8 cellular contexts compared by ENCODE assay signal in the genomic region with DNA sequence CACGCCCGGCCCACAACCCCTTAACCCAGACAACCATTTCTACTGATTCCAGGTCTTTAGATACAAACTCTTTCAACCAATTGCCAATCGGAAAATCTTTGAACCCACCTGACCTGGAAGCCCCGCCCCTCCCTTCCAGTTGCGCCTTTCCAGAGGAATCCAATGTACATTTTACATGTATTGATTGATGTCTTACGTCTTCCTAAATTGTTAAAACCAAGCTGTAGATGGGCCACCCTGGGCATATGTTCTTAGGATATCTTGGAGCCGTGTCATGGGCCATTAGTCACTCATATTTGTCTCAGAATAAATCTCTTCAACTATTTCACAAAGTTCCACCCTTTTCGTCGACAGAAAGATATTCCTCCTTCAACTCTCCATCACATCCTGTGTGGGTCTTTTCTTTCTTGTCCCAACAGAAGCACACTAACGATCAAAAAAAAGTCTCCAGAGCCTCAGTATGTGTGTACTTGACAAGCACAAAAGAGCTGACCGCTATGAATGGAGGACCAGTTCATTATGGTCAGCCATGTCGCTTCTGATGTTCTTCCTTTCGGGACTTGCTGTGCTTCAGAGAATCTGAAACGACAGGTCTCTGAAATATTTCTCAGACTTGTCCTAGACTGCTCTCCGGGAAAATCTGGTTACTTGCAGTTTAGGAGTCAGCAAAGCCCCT. TPM values are rescaled to one million over a fixed set of nuclear protein-coding genes. Genes with fewer than 3 reads are reported as not detected.
DNase-seq lines count a peak whose midpoint lies in the region; ATAC-seq, FAIRE-seq and TF ChIP-seq lines count a peak whose summit lies in the region.

No MANE protein-coding gene starts in this region.

- FAIRE-seq in GM12891 (lab: Jason Lieb, UNC): no peak

- no peak overlapping the region for H2BK12ac ChIP-seq in mesenchymal stem cell (ENCODE audit: low read length in 2 of 2)

- H2BK15ac ChIP-seq in mesenchymal stem cell (ENCODE audit: low read depth, poor library complexity, severe bottlenecking): no peak overlapping the region

- H3K9ac ChIP-seq in mesenchymal stem cell (ENCODE audit: low read length): peak overlapping the region; percentile 83

- no peaks in the 10 kb centered on the region for H3K27me3 ChIP-seq in mesenchymal stem cell (ENCODE audit: control insufficient read depth in 1 of 2, insufficient read depth in 1 of 2, low read length in 2 of 2)

- peaks cover 26% of the 10 kb centered on the region for H3K36me3 Mint-ChIP-seq in activated naive CD4-positive, alpha-beta T cell treated with anti-CD3 and anti-CD28 coated beads, Interleukin-2, amount 50 U/mL, for 24 hours
- H3K36me3 Mint-ChIP-seq in brain: peaks cover 46% of the 10 kb centered on the region

- H3K27ac ChIP-seq in mesenchymal stem cell (ENCODE audit: low read length, poor library complexity, severe bottlenecking): peak overlapping the region; percentile 28

- no peaks in the 10 kb centered on the region for H3K9me3 ChIP-seq in mesenchymal stem cell (ENCODE audit: control insufficient read depth, low read length)

- 39% methylated on average over 15 of the region's 15 CpGs for WGBS in mesenchymal stem cell

- H3K27ac Mint-ChIP-seq in activated naive CD4-positive, alpha-beta T cell treated with anti-CD3 and anti-CD28 coated beads, Interleukin-2, amount 50 U/mL, for 24 hours: peak overlapping the region; percentile 99
- H3K27ac Mint-ChIP-seq in brain: peak overlapping the region; percentile 93 to 99 (median 96)

- H3K4me3 Mint-ChIP-seq in activated naive CD4-positive, alpha-beta T cell treated with anti-CD3 and anti-CD28 coated beads, Interleukin-2, amount 50 U/mL, for 24 hours: peak overlapping the region; percentile 93
- H3K4me3 Mint-ChIP-seq in brain: peak overlapping the region; percentile 93 to 99 (median 95)

- no peak for TF ChIP-seq POLR2A in GM12891 (IDR thresholded peaks at IDR 0.05; ENCODE audit: low read depth, low read length)

- H3K4me1 ChIP-seq in mesenchymal stem cell (ENCODE audit: control insufficient read depth, insufficient read depth, low read depth, low read length): peaks cover 2% of the 10 kb centered on the region

- no peak overlapping the region for H3K14ac ChIP-seq in mesenchymal stem cell (ENCODE audit: low read length in 2 of 2)

- no peak overlapping the region for H4K91ac ChIP-seq in mesenchymal stem cell (ENCODE audit: low read length)

- DNase-seq in activated naive CD4-positive, alpha-beta T cell treated with Interleukin-2 at 50 U/mL for 16 hours: no peak
- DNase-seq in mesenchymal stem cell (no peak), GM12891 (ENCODE audit: insufficient read length, low spot score) (no peak), NCI-H1417 (lab: John Stamatoyannopoulos, UW) (no peak)

- H4K8ac ChIP-seq in mesenchymal stem cell (ENCODE audit: low read length): peak overlapping the region; percentile 27

- peaks cover 18% of the 10 kb centered on the region for H3K79me1 ChIP-seq in mesenchymal stem cell (replicated peaks; ENCODE audit: low read length, poor library complexity, severe bottlenecking)

- no peak overlapping the region for H2AFZ ChIP-seq in mesenchymal stem cell (ENCODE audit: low read depth, low read length)

- no peak overlapping the region for H2BK5ac ChIP-seq in mesenchymal stem cell (ENCODE audit: low read depth, low read length, poor library complexity, severe bottlenecking)

- H3K4ac ChIP-seq in mesenchymal stem cell (ENCODE audit: low read depth in 1 of 2, low read length in 2 of 2): peak overlapping the region in 1 of 2 experiments; percentile 38

- no peak for TF ChIP-seq CTCF in brain (conservative IDR thresholded peaks at IDR 0.05)

- H3K4me1 Mint-ChIP-seq in activated naive CD4-positive, alpha-beta T cell treated with anti-CD3 and anti-CD28 coated beads, Interleukin-2, amount 50 U/mL, for 24 hours: peaks cover 31% of the 10 kb centered on the region
- H3K4me1 Mint-ChIP-seq in brain: peaks cover 58% of the 10 kb centered on the region

- H3K18ac ChIP-seq in mesenchymal stem cell (ENCODE audit: low read depth in 1 of 2, low read length in 2 of 2): peak overlapping the region in 1 of 2 experiments; percentile 34

- H3K4me2 ChIP-seq in mesenchymal stem cell (ENCODE audit: low read length, poor library complexity, severe bottlenecking): peak overlapping the region; percentile 96

- H3K9me3 Mint-ChIP-seq in activated naive CD4-positive, alpha-beta T cell treated with anti-CD3 and anti-CD28 coated beads, Interleukin-2, amount 50 U/mL, for 24 hours: peaks cover 18% of the 10 kb centered on the region
- peaks cover 0 to 10% (median 0%) of the 10 kb centered on the region in 5 experiments for H3K9me3 Mint-ChIP-seq in brain

- H2AK5ac ChIP-seq in mesenchymal stem cell (ENCODE audit: low read length, severe bottlenecking): no peak overlapping the region

- peaks cover 14 to 17% of the 10 kb centered on the region in 2 experiments for H3K36me3 ChIP-seq in mesenchymal stem cell (ENCODE audit: control insufficient read depth in 1 of 2, insufficient read depth in 2 of 2, low read depth in 1 of 2, low read length in 2 of 2)

- no peak overlapping the region for H3K23ac ChIP-seq in mesenchymal stem cell (ENCODE audit: low read length in 2 of 2)

- H3K4me3 ChIP-seq in mesenchymal stem cell (ENCODE audit: insufficient read depth in 1 of 2, low read depth in 1 of 2, low read length in 2 of 2): peak overlapping the region; percentile 83 to 90

- ATAC-seq in HG03457 (IDR thresholded peaks at IDR 0.05; ENCODE audit: unreplicated experiment): peak; percentile 7
- ATAC-seq in GM18873 (IDR thresholded peaks at IDR 0.05; ENCODE audit: low FRiP score, unreplicated experiment): no peak

- H2BK120ac ChIP-seq in mesenchymal stem cell (ENCODE audit: low read depth, low read length): no peak overlapping the region

- no peaks in the 10 kb centered on the region for H3K27me3 Mint-ChIP-seq in activated naive CD4-positive, alpha-beta T cell treated with anti-CD3 and anti-CD28 coated beads, Interleukin-2, amount 50 U/mL, for 24 hours
- peaks cover 4% of the 10 kb centered on the region for H3K27me3 Mint-ChIP-seq in brain

TF ChIP-seq in GM12891, 5 proteins besides CTCF, POLR2A, EP300 and RAD21:
- TF ChIP-seq POLR2AphosphoS5 (IDR thresholded peaks at IDR 0.05; ENCODE audit: low read depth, low read length): no peak
- no peak for TF ChIP-seq SPI1 (IDR thresholded peaks at IDR 0.05; ENCODE audit: low read depth, low read length)
- no peak for TF ChIP-seq PAX5 (IDR thresholded peaks at IDR 0.05; ENCODE audit: insufficient read depth, low read length, severe bottlenecking)
- no peak for TF ChIP-seq POU2F2 (IDR thresholded peaks at IDR 0.05; ENCODE audit: low read depth, low read length)
- TF ChIP-seq TAF1 (IDR thresholded peaks at IDR 0.05; ENCODE audit: low read depth, low read length): no peak

RNA-seq across cellular contexts. Expression of a gene that starts 0.6 kb away (rescaled TPM):
- polyA plus RNA-seq in brain (ENCODE audit: insufficient read depth, low read depth, low replicate concordance): 10.4 TPM
- 6.9 TPM for polyA plus RNA-seq in mesenchymal stem cell (2013, experiment 1 of 2)
- polyA plus RNA-seq in mesenchymal stem cell (2013, experiment 2 of 2): 8.4 TPM
- polyA plus RNA-seq in GM12891 (2012; ENCODE audit: low read depth, missing spikeins): 8.9 TPM

RNA-seq across cellular contexts. Expression of a gene that starts 22.4 kb away (rescaled TPM):
- 0.58 TPM for polyA plus RNA-seq in brain (ENCODE audit: insufficient read depth, low read depth, low replicate concordance)
- polyA plus RNA-seq in mesenchymal stem cell (2013, experiment 1 of 2): 0.32 TPM
- 0.38 TPM for polyA plus RNA-seq in mesenchymal stem cell (2013, experiment 2 of 2)
- polyA plus RNA-seq in GM12891 (2012; ENCODE audit: low read depth, missing spikeins): 0.09 TPM

RNA-seq across cellular contexts. Expression of a gene that starts 23.6 kb away (rescaled TPM):
- 2.4 TPM for polyA plus RNA-seq in brain (ENCODE audit: insufficient read depth, low read depth, low replicate concordance)
- polyA plus RNA-seq in mesenchymal stem cell (2013, experiment 1 of 2): 2.7 TPM
- polyA plus RNA-seq in mesenchymal stem cell (2013, experiment 2 of 2): 2.8 TPM
- polyA plus RNA-seq in GM12891 (2012; ENCODE audit: low read depth, missing spikeins): 2.7 TPM

RNA-seq across cellular contexts. Expression of a gene that starts 42.8 kb away (rescaled TPM):
- 5.0 TPM for polyA plus RNA-seq in brain (ENCODE audit: insufficient read depth, low read depth, low replicate concordance)
- 4.6 TPM for polyA plus RNA-seq in mesenchymal stem cell (2013, experiment 1 of 2)
- polyA plus RNA-seq in mesenchymal stem cell (2013, experiment 2 of 2): 4.5 TPM
- 2.5 TPM for polyA plus RNA-seq in GM12891 (2012; ENCODE audit: low read depth, missing spikeins)

RNA-seq across cellular contexts. Expression of a gene that starts 44.9 kb away (rescaled TPM):
- polyA plus RNA-seq in brain (ENCODE audit: insufficient read depth, low read depth, low replicate concordance): 4.9 TPM
- 5.3 TPM for polyA plus RNA-seq in mesenchymal stem cell (2013, experiment 1 of 2)
- polyA plus RNA-seq in mesenchymal stem cell (2013, experiment 2 of 2): 5.6 TPM
- polyA plus RNA-seq in GM12891 (2012; ENCODE audit: low read depth, missing spikeins): 11.4 TPM
